In genomic region chr22:29145321-29146072, GRCh38 we compare ENCODE assay signal across 15 cellular contexts.
DNase-seq lines count a peak whose midpoint lies in the region; ATAC-seq and TF ChIP-seq lines count a peak whose summit lies in the region.
"Had no signal": no experiment of that assay in that cellular context is flagged by ENCODE, and none has a peak within 500 bp of the region (broad histone marks: within the 10 kb centered on the region; RNA-seq: fewer than 3 reads in every experiment).

No MANE protein-coding gene starts in this region.

- TF ChIP-seq POLR2A in NB4 (IDR thresholded peaks at IDR 0.05; ENCODE audit: extremely low read depth, insufficient read length), result no peak

- H3K4me1 Mint-ChIP-seq in CD14-positive monocyte, result peaks cover 4% of the 10 kb centered on the region
- H3K4me1 Mint-ChIP-seq: T-cell had no signal

- no peaks in the 10 kb centered on the region; the same call in 1 of the 2 replicates for H3K36me3 ChIP-seq in H7 (replicated peaks; ENCODE audit: control insufficient read depth, insufficient read depth, low read length)
- H3K36me3 ChIP-seq: BE2C, thoracic aorta had no signal

- H3K27ac Mint-ChIP-seq in CD14-positive monocyte, result no peak overlapping the region
- H3K27ac Mint-ChIP-seq: T-cell had no signal

- no peaks in the 10 kb centered on the region for H3K9me3 Mint-ChIP-seq in CD14-positive monocyte
- H3K9me3 Mint-ChIP-seq: naive B cell, T-cell had no signal

- H3K4me3 ChIP-seq in H7 (ENCODE audit: insufficient read depth, low read depth, low read length) (no peak overlapping the region), NB4 (ENCODE audit: low read depth, low read length) (no peak overlapping the region)
- H3K4me3 ChIP-seq: dorsolateral prefrontal cortex, thoracic aorta had no signal

- no peaks in the 10 kb centered on the region for H3K36me3 Mint-ChIP-seq in CD14-positive monocyte
- H3K36me3 Mint-ChIP-seq: naive B cell, T-cell had no signal

- no peak overlapping the region for H3K4me3 Mint-ChIP-seq in CD14-positive monocyte
- H3K4me3 Mint-ChIP-seq: T-cell had no signal

- intact Hi-C loops in posterior vena cava (cut with DNase I), result no loop called here
- intact Hi-C loops in CD14-positive monocyte (cut with micrococcal nuclease), result no loop called here

- DNase-seq in H7 (peak; percentile 66), NB4 (ENCODE audit: low read depth) (peak; percentile 64), iPS-NIHi7 (ENCODE audit: extremely low spot score) (peak; percentile 9), posterior vena cava (ENCODE audit: low spot score) (peak; percentile 81), CD14-positive monocyte (ENCODE audit: low spot score) (no peak), NCI-H2227 (lab: John Stamatoyannopoulos, UW; ENCODE audit: unreplicated experiment) (no peak)
- DNase-seq: activated gamma-delta T cell treated with Interleukin-2 at 50 U/mL for 16 hours, BE2C, naive B cell, NCI-H2029, T-cell had no signal

- no peak for TF ChIP-seq CTCF in NB4 (IDR thresholded peaks at IDR 0.05; ENCODE audit: low read depth, low read length)
- no peak for TF ChIP-seq CTCF in CD14-positive monocyte (IDR thresholded peaks at IDR 0.05)

- ATAC-seq in HG03354 (IDR thresholded peaks at IDR 0.05; ENCODE audit: poor library complexity, severe bottlenecking, unreplicated experiment) (no peak), GM18907 (IDR thresholded peaks at IDR 0.05; ENCODE audit: unreplicated experiment) (no peak)
- ATAC-seq: T-cell had no signal

- no peaks in the 10 kb centered on the region for H3K27me3 ChIP-seq in H7 (ENCODE audit: control insufficient read depth, insufficient read depth, low read length)
- H3K27me3 ChIP-seq: BE2C, dorsolateral prefrontal cortex had no signal

- H3K27me3 Mint-ChIP-seq in CD14-positive monocyte (ENCODE audit: low read depth in 3 of 3), result peaks cover 1 to 9% (median 2%) of the 10 kb centered on the region in 3 donors

Comparison
In these comparisons a context has a peak if more than half of its experiments do, and no peak if none do; other contexts are left out.
1. DNase-seq: peak in H7 (single experiment), NB4 (single experiment), iPS-NIHi7 (single experiment) and posterior vena cava (single experiment); none in CD14-positive monocyte (single experiment) and NCI-H2227 (single experiment).